Comparison of ENCODE assay signal across 9 cellular contexts in the genomic region with DNA sequence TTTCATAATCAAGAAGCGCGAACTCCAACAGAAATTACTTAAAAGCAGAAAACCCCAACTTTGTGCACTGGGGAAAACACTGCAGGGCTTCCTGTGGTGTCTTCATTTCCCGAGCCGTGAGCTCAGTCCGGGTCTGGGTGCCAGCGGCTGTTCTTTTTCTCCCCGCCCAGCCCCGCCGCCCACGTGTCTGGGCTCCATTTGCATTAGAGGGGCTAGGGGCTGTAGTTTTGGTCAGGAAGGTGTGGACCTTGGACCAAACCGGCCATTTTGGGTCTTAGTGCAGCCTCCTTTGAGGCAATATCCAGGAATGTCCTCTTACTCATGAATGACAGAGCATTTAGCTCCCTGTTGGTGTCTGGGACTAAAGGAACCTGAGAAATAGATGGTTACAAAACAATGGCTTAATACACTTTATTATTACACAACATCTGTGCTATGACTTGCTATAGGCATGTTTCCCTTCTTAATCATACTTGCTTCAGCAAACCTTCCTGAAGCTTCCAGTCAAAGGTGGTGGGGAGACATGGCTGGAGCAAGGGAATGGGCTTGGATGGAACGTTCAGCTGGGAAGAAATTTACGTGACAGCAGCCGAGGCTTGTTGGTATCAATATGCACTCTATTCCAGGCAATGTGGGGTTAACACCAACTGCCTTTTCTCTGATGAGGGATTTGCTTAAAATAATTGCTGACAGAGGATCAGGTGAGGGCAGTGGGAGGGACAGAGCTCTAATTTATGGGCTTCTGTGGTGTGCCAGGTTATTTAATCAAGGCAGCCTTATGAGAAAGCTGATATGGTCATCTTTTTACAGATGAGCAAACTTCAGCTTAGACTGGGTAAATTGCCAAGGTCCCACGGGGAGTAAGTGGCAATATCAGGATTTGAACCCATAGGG. TPM values are rescaled to one million over a fixed set of nuclear protein-coding genes. Genes with fewer than 3 reads are reported as not detected.
DNase-seq lines count a peak whose midpoint lies in the region; ATAC-seq and TF ChIP-seq lines count a peak whose summit lies in the region.
"Had no signal": no experiment of that assay in that cellular context is flagged by ENCODE, and none has a peak within 500 bp of the region (broad histone marks: within the 10 kb centered on the region; RNA-seq: fewer than 3 reads in every experiment).

No MANE protein-coding gene starts in this region.

- intact Hi-C loops in Calu3 (cut with micrococcal nuclease; ENCODE audit: unreplicated experiment) = no loop called here
- intact Hi-C loops in Panc1 (cut with micrococcal nuclease; ENCODE audit: unreplicated experiment) = no loop called here
- intact Hi-C loops in left cardiac atrium (cut with DNase I) = loop anchor here in 1 of 2 donors (5.0 kb wide), 1 partner anchor 45 kb away; no protein-coding TSS in a partner anchor

- CTCF ChIA-PET in Calu3 (lab: Charles Lee) (interaction anchor here (0.6 to 2.7 kb wide), 2 partner anchors 17 to 54 kb away, joined by 5 to 10 read pairs; no protein-coding TSS in a partner anchor), Panc1 (lab: Charles Lee) (interaction anchor here (0.5 kb wide), 1 partner anchor 20 kb away, joined by 3 read pairs; no protein-coding TSS in a partner anchor)

- H3K27me3 ChIP-seq in Panc1 (ENCODE audit: control insufficient read depth, insufficient read depth, low read length) = no peaks in the 10 kb centered on the region
- H3K27me3 ChIP-seq in adipocyte (replicated peaks; ENCODE audit: control insufficient read depth, insufficient read depth, low read length) = no peaks in the 10 kb centered on the region

- H3K4me1 Mint-ChIP-seq in Calu3 (ENCODE audit: low read depth, unreplicated experiment) = peaks cover 5% of the 10 kb centered on the region

- H3K4me1 ChIP-seq in Panc1 (ENCODE audit: control insufficient read depth, insufficient read depth, low read length) = peaks cover 12% of the 10 kb centered on the region
- H3K4me1 ChIP-seq in adipocyte (ENCODE audit: control insufficient read depth, insufficient read depth, low read length) = peaks cover 20% of the 10 kb centered on the region

- TF ChIP-seq CTCF in Calu3 (IDR thresholded peaks at IDR 0.05; ENCODE audit: unreplicated experiment) = no peak
- no peak for TF ChIP-seq CTCF in Panc1 (IDR thresholded peaks at IDR 0.05)

- DNase-seq in Calu3 (peak; percentile 9), Panc1 (ENCODE audit: low read depth, low spot score) (no peak), adipocyte (ENCODE audit: low read depth) (peak; percentile 80), left cardiac atrium (peak; percentile 79), pons (ENCODE audit: low spot score) (peak; percentile 51)

- no peaks in the 10 kb centered on the region for H3K27me3 Mint-ChIP-seq in Calu3 (ENCODE audit: unreplicated experiment)

- peak overlapping the region; percentile 84 to 89 for H3K4me3 ChIP-seq in Panc1 (ENCODE audit: low read depth in 2 of 2, low read length in 2 of 2)
- H3K4me3 ChIP-seq in adipocyte (ENCODE audit: low read length) = peak overlapping the region; percentile 94

- ATAC-seq in HG02981 (IDR thresholded peaks at IDR 0.05; ENCODE audit: unreplicated experiment) (peak; percentile 25), Panc1 (no peak), left cardiac atrium (peak; percentile 64 to 67), HG03196 (IDR thresholded peaks at IDR 0.05; ENCODE audit: unreplicated experiment) (no peak), HG03045 (IDR thresholded peaks at IDR 0.05; ENCODE audit: unreplicated experiment) (no peak)

- TSS peak; percentile 52 for BruUV-seq in Calu3 (replicated peaks; lab: Mats Ljungman, UMichigan)
- no TSS peak for BruUV-seq in Panc1 (replicated peaks; lab: Mats Ljungman, UMichigan)

- POLR2A ChIA-PET in Panc1 (lab: Charles Lee) = interaction anchor here (0.5 to 0.6 kb wide), 2 partner anchors 70 to 96 kb away, joined by 3 to 4 read pairs; no protein-coding TSS in a partner anchor

- no peaks in the 10 kb centered on the region; the same call in 1 of the 2 replicates for H3K36me3 ChIP-seq in Panc1 (ENCODE audit: control insufficient read depth, insufficient read depth, low read length)
- H3K36me3 ChIP-seq in adipocyte (ENCODE audit: control insufficient read depth, insufficient read depth, low read length, severe bottlenecking) = no peaks in the 10 kb centered on the region

- H3K4me3 Mint-ChIP-seq in Calu3 (ENCODE audit: low read depth, unreplicated experiment) = peak overlapping the region; percentile 93

- H3K9me3 Mint-ChIP-seq in Calu3 (ENCODE audit: low read depth, unreplicated experiment) = no peaks in the 10 kb centered on the region

- H3K27ac Mint-ChIP-seq in Calu3 (ENCODE audit: unreplicated experiment) = peak overlapping the region; percentile 5

- in situ Hi-C loops in Panc1 (cut with HindIII; ENCODE audit: low pct_unique_long_range_greater_than_20kb, low sequenced_read_pairs) = no loop called here

- peak overlapping the region; percentile 87 for H3K27ac ChIP-seq in Panc1 (ENCODE audit: low read length)

- H3K9ac ChIP-seq in adipocyte (ENCODE audit: low read length) = peak overlapping the region; percentile 91

- H3K9me3 ChIP-seq in Panc1 (ENCODE audit: control insufficient read depth, insufficient read depth, low read depth, low read length) = no peaks in the 10 kb centered on the region
- no peaks in the 10 kb centered on the region for H3K9me3 ChIP-seq in adipocyte (ENCODE audit: control insufficient read depth, low read length)

- peaks cover 21% of the 10 kb centered on the region for H3K36me3 Mint-ChIP-seq in Calu3 (ENCODE audit: insufficient read depth, unreplicated experiment)

RNA-seq across cellular contexts. Expression of a gene that starts 1.1 kb away (rescaled TPM):
- 30.4 and 41.2 TPM in 2 replicates for total RNA-seq in Calu3 (2022)
- total RNA-seq in Panc1 (2021; ENCODE audit: unreplicated experiment) = 57.0 TPM
- 90.5 TPM for polyA plus RNA-seq in Panc1 (2012; ENCODE audit: insufficient read length)
- total RNA-seq in left cardiac atrium = 10 to 100 TPM; 25.4 to 25.7 TPM

RNA-seq across cellular contexts. Expression of a gene that starts 25.0 kb away (rescaled TPM):
- total RNA-seq in Calu3 (2022) = not detected in 2 replicates
- not detected for total RNA-seq in Panc1 (2021; ENCODE audit: unreplicated experiment)
- polyA plus RNA-seq in Panc1 (2012; ENCODE audit: insufficient read length) = 1.6 TPM
- 1 to 10 TPM; 1.2 to 1.3 TPM for total RNA-seq in left cardiac atrium
- total RNA-seq: activated CD8-positive, alpha-beta memory T cell treated with anti-CD3 and anti-CD28 coated beads for 36 hours had no signal

RNA-seq across cellular contexts. Expression of a gene that starts 45.5 kb away (rescaled TPM):
- total RNA-seq in Calu3 (2022) (not detected in 2 replicates), Panc1 (2021; ENCODE audit: unreplicated experiment) (0.13 TPM), left cardiac atrium (under 1 TPM in 1 of 2 donors, not detected in 1; 0.06 TPM)
- polyA plus RNA-seq in Panc1 (2012; ENCODE audit: insufficient read length) = 0.11 TPM

RNA-seq across cellular contexts. Expression of a gene that starts 56.0 kb away (rescaled TPM):
- total RNA-seq in Calu3 (2022) (19.2 and 23.4 TPM in 2 replicates), Panc1 (2021; ENCODE audit: unreplicated experiment) (84.8 TPM), left cardiac atrium (10 to 100 TPM; 20.0 to 24.0 TPM)
- 115 TPM for polyA plus RNA-seq in Panc1 (2012; ENCODE audit: insufficient read length)

Comparison
In these comparisons a context has a peak if more than half of its experiments do, and no peak if none do; other contexts are left out.
1. ATAC-seq: peak in HG02981 (single experiment) and left cardiac atrium (2 of 2); none in Panc1 (single experiment), HG03196 (single experiment) and HG03045 (single experiment).